21 cellular contexts compared by ENCODE assay signal in genomic region chr13:78867655-78868054, GRCh38.
DNase-seq lines count a peak whose midpoint lies in the region; ATAC-seq, FAIRE-seq and TF ChIP-seq lines count a peak whose summit lies in the region.
"Had no signal": no experiment of that assay in that cellular context is flagged by ENCODE, and none has a peak within 500 bp of the region (broad histone marks: within the 10 kb centered on the region; RNA-seq: fewer than 3 reads in every experiment).

No MANE protein-coding gene starts in this region.

- no peaks in the 10 kb centered on the region for H3K79me2 ChIP-seq in HepG2 (ENCODE audit: insufficient read depth, low read length)

- no peak for TF ChIP-seq RAD21 in HepG2 (CRISPR knock-in tag; IDR thresholded peaks at IDR 0.05)

- no peak for FAIRE-seq in HepG2 (lab: Jason Lieb, UNC)
- no peak for FAIRE-seq in GM12891 (lab: Jason Lieb, UNC)
- FAIRE-seq: A549, GM12878, H54 had no signal

- TF ChIP-seq CTCF in HepG2 (CRISPR knock-in tag; IDR thresholded peaks at IDR 0.05) (no peak), tibial artery (IDR thresholded peaks at IDR 0.05) (no peak)

- peak; percentile 26 for DNase-seq in HuH-7 (ENCODE audit: low spot score)
- peak; percentile 15 for DNase-seq in kidney tubule cell (ENCODE audit: low spot score)
- peak; percentile 20 for DNase-seq in HepG2 (ENCODE audit: low spot score)
- peak; percentile 54 for DNase-seq in renal cortical epithelial cell (ENCODE audit: low read depth)
- DNase-seq in tibial artery: no peak
- DNase-seq in GM12891 (ENCODE audit: insufficient read length, low spot score): no peak
- DNase-seq: 8988T; C1 segment of cervical spinal cord; Caco-2; CD8-positive, alpha-beta T cell; DMS 273 treated with DMSO at 0.1 percent for 48 hours; DMS79; EL; GDM1; GOT3; HFFc6 had no signal

- TF ChIP-seq POLR2A in HepG2 (IDR thresholded peaks at IDR 0.05; ENCODE audit: insufficient read depth in 1 of 2, low read depth in 2 of 2, low read length in 2 of 2) (no peak), GM12891 (IDR thresholded peaks at IDR 0.05; ENCODE audit: low read depth, low read length) (no peak)

- no peaks in the 10 kb centered on the region for H3K36me3 ChIP-seq in HepG2 (replicated peaks in 1 of 2; ENCODE audit: control insufficient read depth in 1 of 2, insufficient read depth in 2 of 2, low read length in 2 of 2)
- no peaks in the 10 kb centered on the region for H3K36me3 ChIP-seq in tibial artery
- H3K36me3 ChIP-seq: HAP-1 had no signal

- intact Hi-C loops in HepG2 (cut with micrococcal nuclease; ENCODE audit: unreplicated experiment): no loop called here
- intact Hi-C loops in tibial artery (cut with DNase I; ENCODE audit: low total_unique reads): no loop called here

- H3K4me2 ChIP-seq in HepG2 (ENCODE audit: low read depth, low read length): peak overlapping the region; percentile 18; the same call in 1 of the 2 replicates
- H3K4me2 ChIP-seq: A549 had no signal

- no TSS peak for BruUV-seq in HepG2 (replicated peaks; lab: Mats Ljungman, UMichigan)

- H3K9me3 ChIP-seq in HepG2 (ENCODE audit: low read length) (no peaks in the 10 kb centered on the region), tibial artery (no peaks in the 10 kb centered on the region)
- H3K9me3 ChIP-seq: A549, Caco-2, HAP-1 had no signal

- in situ Hi-C loops in HepG2 (cut with HindIII; ENCODE audit: extremely low pct_ligation_motif_present, low pct_unique_long_range_greater_than_20kb): no loop called here

- H2AFZ ChIP-seq in HepG2 (ENCODE audit: low read length): no peak overlapping the region

- H3K4me3 ChIP-seq in HepG2 (replicated peaks in 1 of 3; ENCODE audit: insufficient read depth in 1 of 3, low read depth in 2 of 3, low read length in 3 of 3) (no peak overlapping the region), tibial artery (no peak overlapping the region)
- H3K4me3 ChIP-seq: A549, GM12878, HAP-1 had no signal

- no peak for TF ChIP-seq EP300 in HepG2 (IDR thresholded peaks at IDR 0.05; ENCODE audit: low read depth in 2 of 2, low read length in 2 of 2)
- TF ChIP-seq EP300 in HepG2 (CRISPR knock-in tag; IDR thresholded peaks at IDR 0.05; ENCODE audit: borderline replicate concordance): no peak

- no peak overlapping the region for H3K9ac ChIP-seq in HepG2 (ENCODE audit: insufficient read depth, low read depth, low read length)

- peaks cover 14% of the 10 kb centered on the region for H3K4me1 ChIP-seq in HepG2 (ENCODE audit: insufficient read depth, low read length)
- no peaks in the 10 kb centered on the region for H3K4me1 ChIP-seq in tibial artery
- H3K4me1 ChIP-seq: A549, Caco-2, HAP-1 had no signal

- CTCF ChIA-PET in HepG2 (lab: Yijun Ruan, JAX; ENCODE audit: low intra/inter-chr PET ratio, low total read pairs): no interaction called here

- WGBS in HepG2 (ENCODE audit: low lambda C conversion rate): 2% methylated on average over 3 of the region's 3 CpGs

- H3K27me3 ChIP-seq in HepG2 (ENCODE audit: control insufficient read depth in 1 of 2, insufficient read depth in 2 of 2, low read length in 2 of 2) (no peaks in the 10 kb centered on the region), tibial artery (no peaks in the 10 kb centered on the region)

- POLR2A ChIA-PET in HepG2 (lab: Yijun Ruan, JAX): no interaction called here

- H3K27ac ChIP-seq in HepG2 (ENCODE audit: extremely low read length, insufficient read depth, low read length) (no peak overlapping the region), tibial artery (no peak overlapping the region)
- H3K27ac ChIP-seq: A549 had no signal

- ATAC-seq in HepG2: peak; percentile 97
- ATAC-seq in GM18502 (IDR thresholded peaks at IDR 0.05; ENCODE audit: poor library complexity, unreplicated experiment): no peak
- ATAC-seq: A549; CD8-positive, alpha-beta T cell; GM12878 had no signal

- no peaks in the 10 kb centered on the region for H4K20me1 ChIP-seq in HepG2 (ENCODE audit: insufficient read depth, low read length)

TF ChIP-seq in HepG2, 621 proteins besides CTCF, POLR2A, EP300 and RAD21 (continues in another document):
- TF ChIP-seq ELF3 (CRISPR knock-in tag; IDR thresholded peaks at IDR 0.05) (0 out of 2 replicates have a peak, but pooled peaks have one; percentile 31), CEBPB (IDR thresholded peaks at IDR 0.05; ENCODE audit: borderline replicate concordance, low read depth, low read length) (peak; percentile 64; the same call in 1 of the 2 replicates), ZNF75D (CRISPR knock-in tag; IDR thresholded peaks at IDR 0.05; ENCODE audit: borderline replicate concordance) (no peak), ARID5B (CRISPR knock-in tag; IDR thresholded peaks at IDR 0.05) (0 out of 2 replicates have a peak, but pooled peaks have one; percentile 22), DPF2 (CRISPR knock-in tag; IDR thresholded peaks at IDR 0.05; ENCODE audit: borderline replicate concordance, low read depth) (0 out of 2 replicates have a peak, but pooled peaks have one; percentile 24), ZNF562 (CRISPR knock-in tag; IDR thresholded peaks at IDR 0.05; ENCODE audit: borderline replicate concordance) (no peak), MIXL1 (CRISPR knock-in tag; IDR thresholded peaks at IDR 0.05) (no peak)

TF ChIP-seq in GM12891, 5 proteins besides CTCF, POLR2A, EP300 and RAD21:
- TF ChIP-seq SPI1 (IDR thresholded peaks at IDR 0.05; ENCODE audit: low read depth, low read length) (no peak), PAX5 (IDR thresholded peaks at IDR 0.05; ENCODE audit: insufficient read depth, low read length, severe bottlenecking) (no peak), POLR2AphosphoS5 (IDR thresholded peaks at IDR 0.05; ENCODE audit: low read depth, low read length) (no peak), TAF1 (IDR thresholded peaks at IDR 0.05; ENCODE audit: low read depth, low read length) (no peak), POU2F2 (IDR thresholded peaks at IDR 0.05; ENCODE audit: low read depth, low read length) (no peak)

Comparison
In these comparisons a context has a peak if more than half of its experiments do, and no peak if none do; other contexts are left out.
1. DNase-seq: peak in HuH-7 (single experiment), kidney tubule cell (single experiment), HepG2 (single experiment) and renal cortical epithelial cell (single experiment); none in tibial artery (0 of 2) and GM12891 (single experiment).